In genomic region chr5:172769598-172770373, GRCh38 we compare ENCODE assay signal across 8 cellular contexts. TPM values are rescaled to one million over a fixed set of nuclear protein-coding genes. Genes with fewer than 3 reads are reported as not detected.
A peak's percentile ranks its signal among the peaks of the same experiment; 100 is the strongest.
DNase-seq lines count a peak whose midpoint lies in the region; ATAC-seq and TF ChIP-seq lines count a peak whose summit lies in the region.

No MANE protein-coding gene starts in this region.

- peaks cover 47 to 87% (median 70%) of the 10 kb centered on the region in 3 donors for H3K4me1 Mint-ChIP-seq in naive B cell

- H3K36me3 ChIP-seq in SK-N-SH (replicated peaks in 1 of 2; ENCODE audit: control insufficient read depth in 1 of 2, insufficient read depth in 2 of 2, low read length in 1 of 2) = peaks cover 21 to 29% of the 10 kb centered on the region in 2 experiments

- H3K9me3 Mint-ChIP-seq in naive B cell = peaks cover 0 to 3% (median 0%) of the 10 kb centered on the region in 7 donors

- in situ Hi-C loops in KBM-7 (cut with MboI; ENCODE audit: low pct_unique_long_range_greater_than_20kb, low sequenced_read_pairs) = no loop called here

- ATAC-seq in naive B cell (ENCODE audit: low read depth in 2 of 2) = no peak
- no peak for ATAC-seq in activated CD4-positive, CD25-positive, alpha-beta regulatory T cell treated with anti-CD3 and anti-CD28 coated beads, Interleukin-2, amount 50 U/mL, for 24 hours

- no peaks in the 10 kb centered on the region for H3K27me3 Mint-ChIP-seq in naive B cell

- H3K9ac ChIP-seq in SK-N-SH = peak overlapping the region; percentile 96

- H3K4me2 ChIP-seq in SK-N-SH = peak overlapping the region; percentile 95

- no peaks in the 10 kb centered on the region for H3K9me3 ChIP-seq in SK-N-SH

- DNase-seq in NCI-H1092 treated with DMSO at 0.1 percent for 48 hours (lab: John Stamatoyannopoulos, UW) = peak; percentile 10
- DNase-seq in NCI-H1092 (lab: John Stamatoyannopoulos, UW) = no peak
- peak; percentile 49 for DNase-seq in SK-N-SH
- DNase-seq in epithelial cell of proximal tubule (ENCODE audit: low read depth) = no peak
- peak; percentile 38 for DNase-seq in naive B cell
- DNase-seq in KBM-7 = no peak
- no peak for DNase-seq in COLO829 (ENCODE audit: low spot score)

- H3K27ac ChIP-seq in SK-N-SH (ENCODE audit: low read depth in 2 of 2, low read length in 1 of 2) = peak overlapping the region; percentile 96 to 100; a peak in 3 of 4 replicates

- 0% methylated on average over 15 of the region's 21 CpGs for WGBS in SK-N-SH (ENCODE audit: low lambda C conversion rate)

- TF ChIP-seq EP300 in SK-N-SH (IDR thresholded peaks at IDR 0.05; ENCODE audit: borderline replicate concordance in 1 of 2, low read depth in 1 of 2, low read length in 1 of 2) = no peak

- H3K4me1 ChIP-seq in SK-N-SH (ENCODE audit: control insufficient read depth in 1 of 2, insufficient read depth in 2 of 2, low read depth in 1 of 2, low read length in 1 of 2) = peaks cover 23 to 44% of the 10 kb centered on the region in 2 experiments

- peak overlapping the region; percentile 89 to 99 (median 96) for H3K4me3 Mint-ChIP-seq in naive B cell

- peaks cover 72% of the 10 kb centered on the region for H3F3A ChIP-seq in SK-N-SH (replicated peaks; ENCODE audit: insufficient read depth)

- no peaks in the 10 kb centered on the region for H3K27me3 ChIP-seq in SK-N-SH (ENCODE audit: insufficient read depth)

- TF ChIP-seq RAD21 in SK-N-SH (IDR thresholded peaks at IDR 0.05; ENCODE audit: low read length) = no peak

- peak overlapping the region; percentile 97 to 100 (median 99) for H3K27ac Mint-ChIP-seq in naive B cell

- H3K4me3 ChIP-seq in SK-N-SH (ENCODE audit: low read depth in 2 of 2, low read length in 1 of 2) (peak overlapping the region; percentile 89 to 93), epithelial cell of proximal tubule (ENCODE audit: low read depth, low read length) (peak overlapping the region; percentile 82)

- no peak overlapping the region for H2AFZ ChIP-seq in SK-N-SH (ENCODE audit: low read depth)

- H3K9me2 ChIP-seq in SK-N-SH = no peaks in the 10 kb centered on the region

- H3K79me2 ChIP-seq in SK-N-SH (ENCODE audit: insufficient read depth) = peaks cover 43% of the 10 kb centered on the region

- POLR2A ChIA-PET in SK-N-SH (lab: Yijun Ruan, JAX) = interaction anchor here (0.7 to 2.0 kb wide), 7 partner anchors 8 to 189 kb away, joined by 3 to 12 read pairs (median 4); partner anchors contain the start of gene RPL26L1

- TF ChIP-seq CTCF in SK-N-SH (IDR thresholded peaks at IDR 0.05) (no peak), epithelial cell of proximal tubule (conservative IDR thresholded peaks at IDR 0.05; ENCODE audit: low read depth, low read length) (no peak)

- CTCF ChIA-PET in SK-N-SH (lab: Yijun Ruan, JAX) = interaction anchor here (0.8 to 5.9 kb wide), 23 partner anchors 9 to 290 kb away, joined by 3 to 113 read pairs (median 5); no protein-coding TSS in a partner anchor

- H3K36me3 Mint-ChIP-seq in naive B cell = peaks cover 13 to 20% of the 10 kb centered on the region in 2 donors

- H4K20me1 ChIP-seq in SK-N-SH (ENCODE audit: insufficient read depth) = peaks cover 51% of the 10 kb centered on the region

TF ChIP-seq in SK-N-SH, 30 proteins besides CTCF, POLR2A, EP300 and RAD21:
- TF ChIP-seq GABPA (IDR thresholded peaks at IDR 0.05; ENCODE audit: low read depth) (0 out of 2 replicates have a peak, but pooled peaks have one; percentile 1), YY1 (IDR thresholded peaks at IDR 0.05; ENCODE audit: low read depth) (no peak), POLR2AphosphoS5 (IDR thresholded peaks at IDR 0.05; ENCODE audit: low read depth, low read length) (0 out of 2 replicates have a peak, but pooled peaks have one; percentile 20)

RNA-seq across cellular contexts. Expression of gene DUSP1, which starts 1.2 kb away (rescaled TPM):
- polyA plus RNA-seq in SK-N-SH (2012; rRNA removed) (373 and 455 TPM in 2 replicates), naive B cell (ENCODE audit: low read depth in 6 of 6) (1,000 to 10,000 TPM; 1,129 to 3,568 (median 2,122) TPM)
- polyA plus RNA-seq in SK-N-SH (2012; cell fraction: cytosol; rRNA removed) = 208 and 248 TPM in 2 replicates
- polyA plus RNA-seq in SK-N-SH (2012; cell fraction: nucleus; rRNA removed) = 873 and 891 TPM in 2 replicates
- 186 and 215 TPM in 2 replicates for total RNA-seq in epithelial cell of proximal tubule

Comparison
In these comparisons a context has a peak if more than half of its experiments do, and no peak if none do; other contexts are left out.
1. DNase-seq: peak in NCI-H1092 treated with DMSO at 0.1 percent for 48 hours (single experiment), SK-N-SH (single experiment) and naive B cell (single experiment); none in NCI-H1092 (single experiment), epithelial cell of proximal tubule (single experiment), KBM-7 (single experiment) and COLO829 (single experiment).